ENCODE assay signal across 19 cellular contexts in the genomic region with DNA sequence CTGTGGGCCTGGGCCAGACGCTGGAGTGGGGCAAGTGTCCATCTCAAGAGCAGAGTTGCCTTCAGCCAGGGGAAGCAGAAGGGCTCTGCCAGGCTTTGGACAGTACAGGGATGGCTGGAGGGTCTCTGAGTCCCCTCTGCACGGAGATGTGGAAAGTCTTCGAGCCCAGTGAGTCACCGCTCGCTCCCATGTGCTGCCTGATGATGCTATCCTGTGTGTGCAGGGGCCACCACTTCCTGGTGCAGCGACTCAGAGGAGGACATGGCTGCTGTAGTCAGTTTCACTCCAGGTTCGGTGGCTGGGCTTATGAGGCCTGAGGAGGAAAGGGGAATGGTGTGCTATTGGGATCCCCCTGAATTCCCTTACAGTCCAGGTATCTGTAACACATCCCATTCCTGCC. TPM values are rescaled to one million over a fixed set of nuclear protein-coding genes. Genes with fewer than 3 reads are reported as not detected.
A peak's percentile ranks its signal among the peaks of the same experiment; 100 is the strongest.
DNase-seq lines count a peak whose midpoint lies in the region; ATAC-seq and TF ChIP-seq lines count a peak whose summit lies in the region.
"Had no signal": no experiment of that assay in that cellular context is flagged by ENCODE, and none has a peak within 500 bp of the region (broad histone marks: within the 10 kb centered on the region; RNA-seq: fewer than 3 reads in every experiment).

No MANE protein-coding gene starts in this region.

- H2BK5ac ChIP-seq in IMR-90 (ENCODE audit: low read depth, low read length, poor library complexity, severe bottlenecking), result no peak overlapping the region

- no peak overlapping the region for H3K4me3 Mint-ChIP-seq in activated naive CD8-positive, alpha-beta T cell treated with anti-CD3 and anti-CD28 coated beads, Interleukin-2, amount 10 ng/mL, durations not matched to agents 7 days and 5 days
- H3K4me3 Mint-ChIP-seq in activated naive CD8-positive, alpha-beta T cell treated with anti-CD3 and anti-CD28 coated beads for 36 hours, result no peak overlapping the region
- no peak overlapping the region for H3K4me3 Mint-ChIP-seq in activated naive CD8-positive, alpha-beta T cell treated with anti-CD3 and anti-CD28 coated beads, Interleukin-2, amount 50 U/mL, for 24 hours
- H3K4me3 Mint-ChIP-seq in neural progenitor cell, result no peak overlapping the region
- H3K4me3 Mint-ChIP-seq: T-cell, type B pancreatic cell had no signal

- H2BK20ac ChIP-seq in IMR-90 (ENCODE audit: low read depth, low read length), result no peak overlapping the region

- no peak overlapping the region for H4K91ac ChIP-seq in IMR-90 (ENCODE audit: insufficient read depth, low read depth, low read length)

- no peaks in the 10 kb centered on the region for H3F3A ChIP-seq in neural progenitor cell (ENCODE audit: low read depth)

- 75% methylated on average over 1 of the region's 7 CpGs; no CpG with 5 or more reads in 1 of the 2 experiments for WGBS in IMR-90 (ENCODE audit: extremely low coverage in 2 of 2, insufficient read length in 1 of 2), 2 experiments

- no TSS peak for BruUV-seq in IMR-90 (replicated peaks; lab: Mats Ljungman, UMichigan)

- no peak overlapping the region for H3K4ac ChIP-seq in IMR-90 (ENCODE audit: low read depth, low read length)

- peak; percentile 61 for ATAC-seq in activated naive CD8-positive, alpha-beta T cell treated with anti-CD3 and anti-CD28 coated beads, Interleukin-2, amount 10 ng/mL, durations not matched to agents 7 days and 5 days (ENCODE audit: low read depth)
- ATAC-seq in IMR-90 (ENCODE audit: low read depth), result no peak; the same call in 1 of the 2 replicates
- ATAC-seq in activated naive CD8-positive, alpha-beta T cell treated with anti-CD3 and anti-CD28 coated beads, Interleukin-2, amount 50 U/mL, for 24 hours, result peak; percentile 31
- ATAC-seq: gastroesophageal sphincter, HepG2, sciatic nerve, T-cell had no signal

- H2BK15ac ChIP-seq in IMR-90 (ENCODE audit: low read depth, low read length), result no peak overlapping the region

- H3K27me3 Mint-ChIP-seq in activated naive CD8-positive, alpha-beta T cell treated with anti-CD3 and anti-CD28 coated beads, Interleukin-2, amount 10 ng/mL, durations not matched to agents 7 days and 5 days, result peaks cover 32% of the 10 kb centered on the region
- H3K27me3 Mint-ChIP-seq in activated naive CD8-positive, alpha-beta T cell treated with anti-CD3 and anti-CD28 coated beads for 36 hours, result peaks cover 19% of the 10 kb centered on the region
- H3K27me3 Mint-ChIP-seq in activated naive CD8-positive, alpha-beta T cell treated with anti-CD3 and anti-CD28 coated beads, Interleukin-2, amount 50 U/mL, for 24 hours, result peaks cover 15% of the 10 kb centered on the region
- peaks cover 20% of the 10 kb centered on the region for H3K27me3 Mint-ChIP-seq in neural progenitor cell (ENCODE audit: insufficient read depth, low read depth)

- H4K5ac ChIP-seq in IMR-90 (ENCODE audit: low read depth, low read length), result no peak overlapping the region

- H3K23ac ChIP-seq in IMR-90 (ENCODE audit: low read depth, low read length), result no peak overlapping the region

- no peak overlapping the region for H3K9ac ChIP-seq in IMR-90 (ENCODE audit: low read depth, low read length)
- no peak overlapping the region for H3K9ac ChIP-seq in neural progenitor cell

- H3K27ac Mint-ChIP-seq in activated naive CD8-positive, alpha-beta T cell treated with anti-CD3 and anti-CD28 coated beads, Interleukin-2, amount 10 ng/mL, durations not matched to agents 7 days and 5 days, result no peak overlapping the region
- no peak overlapping the region for H3K27ac Mint-ChIP-seq in activated naive CD8-positive, alpha-beta T cell treated with anti-CD3 and anti-CD28 coated beads for 36 hours
- H3K27ac Mint-ChIP-seq in activated naive CD8-positive, alpha-beta T cell treated with anti-CD3 and anti-CD28 coated beads, Interleukin-2, amount 50 U/mL, for 24 hours, result no peak overlapping the region
- H3K27ac Mint-ChIP-seq in neural progenitor cell, result peak overlapping the region; percentile 37
- H3K27ac Mint-ChIP-seq: T-cell, type B pancreatic cell had no signal

- no peaks in the 10 kb centered on the region for H3K36me3 Mint-ChIP-seq in activated naive CD8-positive, alpha-beta T cell treated with anti-CD3 and anti-CD28 coated beads, Interleukin-2, amount 10 ng/mL, durations not matched to agents 7 days and 5 days
- no peaks in the 10 kb centered on the region for H3K36me3 Mint-ChIP-seq in activated naive CD8-positive, alpha-beta T cell treated with anti-CD3 and anti-CD28 coated beads for 36 hours
- no peaks in the 10 kb centered on the region for H3K36me3 Mint-ChIP-seq in activated naive CD8-positive, alpha-beta T cell treated with anti-CD3 and anti-CD28 coated beads, Interleukin-2, amount 50 U/mL, for 24 hours (ENCODE audit: low read depth)
- H3K36me3 Mint-ChIP-seq in neural progenitor cell, result peaks cover 4% of the 10 kb centered on the region
- H3K36me3 Mint-ChIP-seq: T-cell, type B pancreatic cell had no signal

- TF ChIP-seq RAD21 in IMR-90 (IDR thresholded peaks at IDR 0.05; ENCODE audit: low read length), result no peak

- H2AK9ac ChIP-seq in IMR-90 (replicated peaks; ENCODE audit: low read depth, low read length, poor library complexity), result no peak overlapping the region

- in situ Hi-C loops in IMR-90 (cut with MboI; ENCODE audit: low sequenced_read_pairs), result no loop called here
- in situ Hi-C loops in GM13976 (cut with MboI; ENCODE audit: low sequenced_read_pairs, unreplicated experiment), result no loop called here

- H3K9me3 ChIP-seq in IMR-90 (ENCODE audit: control insufficient read depth, insufficient read depth, low read length), result no peaks in the 10 kb centered on the region
- H3K9me3 ChIP-seq in neural progenitor cell (ENCODE audit: low read depth), result no peaks in the 10 kb centered on the region
- H3K9me3 ChIP-seq: gastroesophageal sphincter had no signal

- no peak overlapping the region for H2BK120ac ChIP-seq in IMR-90 (ENCODE audit: low read depth, low read length)

- H3K18ac ChIP-seq in IMR-90 (ENCODE audit: low read depth, low read length), result no peak overlapping the region

- no peaks in the 10 kb centered on the region for H3K9me3 Mint-ChIP-seq in activated naive CD8-positive, alpha-beta T cell treated with anti-CD3 and anti-CD28 coated beads, Interleukin-2, amount 10 ng/mL, durations not matched to agents 7 days and 5 days
- no peaks in the 10 kb centered on the region for H3K9me3 Mint-ChIP-seq in activated naive CD8-positive, alpha-beta T cell treated with anti-CD3 and anti-CD28 coated beads for 36 hours
- H3K9me3 Mint-ChIP-seq in activated naive CD8-positive, alpha-beta T cell treated with anti-CD3 and anti-CD28 coated beads, Interleukin-2, amount 50 U/mL, for 24 hours, result no peaks in the 10 kb centered on the region
- H3K9me3 Mint-ChIP-seq in neural progenitor cell, result no peaks in the 10 kb centered on the region
- H3K9me3 Mint-ChIP-seq: T-cell, type B pancreatic cell had no signal

- no peak for TF ChIP-seq CTCF in IMR-90 (conservative IDR thresholded peaks at IDR 0.05; ENCODE audit: low read depth, low read length)
- no peak for TF ChIP-seq CTCF in neural progenitor cell (IDR thresholded peaks at IDR 0.05)
- no peak for TF ChIP-seq CTCF in GM13976 (IDR thresholded peaks at IDR 0.05; ENCODE audit: borderline replicate concordance, control extremely low read depth, extremely low read depth, insufficient read depth, missing control alignments)

- no peak overlapping the region for H3K14ac ChIP-seq in IMR-90 (replicated peaks; ENCODE audit: low read depth, low read length)

- H3K27ac ChIP-seq in IMR-90 (ENCODE audit: insufficient read depth, low read length) (no peak overlapping the region), neural progenitor cell (no peak overlapping the region)
- H3K27ac ChIP-seq: gastroesophageal sphincter had no signal

- no peak for TF ChIP-seq POLR2A in IMR-90 (IDR thresholded peaks at IDR 0.05; ENCODE audit: low read depth, low read length)

- peak overlapping the region; percentile 23 for H2AFZ ChIP-seq in IMR-90 (replicated peaks; ENCODE audit: low read length, poor library complexity)
- H2AFZ ChIP-seq in neural progenitor cell (replicated peaks), result no peak overlapping the region

- H3K79me1 ChIP-seq in IMR-90 (ENCODE audit: low read depth in 1 of 2, low read length in 2 of 2), result no peaks in the 10 kb centered on the region

- intact Hi-C loops in IMR-90 (cut with micrococcal nuclease), result no loop called here

- DNase-seq in activated naive CD8-positive, alpha-beta T cell treated with anti-CD3 and anti-CD28 coated beads, Interleukin-2, amount 10 ng/mL, durations not matched to agents 7 days and 5 days, result no peak
- DNase-seq in activated naive CD8-positive, alpha-beta T cell treated with anti-CD3 and anti-CD28 coated beads for 36 hours, result no peak
- DNase-seq in IMR-90 (peak; percentile 22), neural progenitor cell (ENCODE audit: low spot score) (no peak), GM13976 (ENCODE audit: low spot score) (no peak), germinal center (ENCODE audit: low spot score) (no peak), DMS114 treated with DMSO at 0.1 percent for 48 hours (lab: John Stamatoyannopoulos, UW; ENCODE audit: unreplicated experiment) (no peak)
- no peak for DNase-seq in activated naive CD8-positive, alpha-beta T cell treated with anti-CD3 and anti-CD28 coated beads, Interleukin-2, amount 50 U/mL, for 24 hours
- DNase-seq: AML-193; GOT3; NCI-H2227 treated with DMSO at 0.1 percent for 48 hours; stimulated activated CD4-positive, alpha-beta T cell treated with anti-CD3 and anti-CD28 coated beads, Interleukin-2, amount 100 ng/mL, for 48 hours; stimulated activated CD8-positive, alpha-beta memory T cell treated with anti-CD3 and anti-CD28 coated beads, Interleukin-4, amount 100 ng/mL, for 48 hours; T-cell had no signal

- H3K27me3 ChIP-seq in IMR-90 (ENCODE audit: control insufficient read depth, insufficient read depth, low read length), result peaks cover 24% of the 10 kb centered on the region
- peaks cover 75% of the 10 kb centered on the region for H3K27me3 ChIP-seq in neural progenitor cell

- H3K9me1 ChIP-seq in IMR-90 (ENCODE audit: insufficient read depth, low read length), result no peaks in the 10 kb centered on the region

- no peak overlapping the region for H4K8ac ChIP-seq in IMR-90 (ENCODE audit: low read depth in 2 of 2, low read length in 2 of 2)

- H3K79me2 ChIP-seq in neural progenitor cell (ENCODE audit: low read depth), result no peaks in the 10 kb centered on the region

- H3K4me1 ChIP-seq in IMR-90 (ENCODE audit: control insufficient read depth, insufficient read depth, low read length), result no peaks in the 10 kb centered on the region
- H3K4me1 ChIP-seq in neural progenitor cell, result peaks cover 19% of the 10 kb centered on the region

- H4K20me1 ChIP-seq in IMR-90 (ENCODE audit: insufficient read depth, low read length) (no peaks in the 10 kb centered on the region), neural progenitor cell (ENCODE audit: low read depth) (peaks cover 23% of the 10 kb centered on the region)

- H3K36me3 ChIP-seq in IMR-90 (ENCODE audit: control insufficient read depth, insufficient read depth, low read length) (no peaks in the 10 kb centered on the region), neural progenitor cell (no peaks in the 10 kb centered on the region)
- H3K36me3 ChIP-seq: gastroesophageal sphincter had no signal

- dilution Hi-C loops in IMR-90 (cut with HindIII; ENCODE audit: low sequenced_read_pairs, unreplicated experiment), result no loop called here

- no peak overlapping the region for H2AK5ac ChIP-seq in IMR-90 (ENCODE audit: low read depth, low read length)

- no peak overlapping the region for H3K56ac ChIP-seq in IMR-90 (ENCODE audit: extremely low read depth, insufficient read depth, low read length)

- no peak overlapping the region for H3K4me3 ChIP-seq in IMR-90 (ENCODE audit: insufficient read depth, low read depth, low read length)
- no peak overlapping the region for H3K4me3 ChIP-seq in neural progenitor cell
- H3K4me3 ChIP-seq: gastroesophageal sphincter had no signal

- POLR2A ChIA-PET in activated naive CD8-positive, alpha-beta T cell treated with anti-CD3 and anti-CD28 coated beads, Interleukin-2, amount 10 ng/mL, durations not matched to agents 7 days and 5 days (lab: Charles Lee), result no interaction called here
- POLR2A ChIA-PET in IMR-90 (lab: Charles Lee; ENCODE audit: unreplicated experiment), result no interaction called here

- H3K4me2 ChIP-seq in IMR-90 (ENCODE audit: low read depth, low read length) (no peak overlapping the region), neural progenitor cell (no peak overlapping the region)

- no peaks in the 10 kb centered on the region for H3K4me1 Mint-ChIP-seq in activated naive CD8-positive, alpha-beta T cell treated with anti-CD3 and anti-CD28 coated beads, Interleukin-2, amount 10 ng/mL, durations not matched to agents 7 days and 5 days
- H3K4me1 Mint-ChIP-seq in activated naive CD8-positive, alpha-beta T cell treated with anti-CD3 and anti-CD28 coated beads for 36 hours, result no peaks in the 10 kb centered on the region
- H3K4me1 Mint-ChIP-seq in activated naive CD8-positive, alpha-beta T cell treated with anti-CD3 and anti-CD28 coated beads, Interleukin-2, amount 50 U/mL, for 24 hours, result no peaks in the 10 kb centered on the region
- peaks cover 58% of the 10 kb centered on the region for H3K4me1 Mint-ChIP-seq in neural progenitor cell
- H3K4me1 Mint-ChIP-seq: T-cell had no signal

- CTCF ChIA-PET in IMR-90 (lab: Yijun Ruan, JAX), result no interaction called here

RNA-seq across cellular contexts. Expression of a gene that starts 6.0 kb away (rescaled TPM):
- not detected for total RNA-seq in activated naive CD8-positive, alpha-beta T cell treated with anti-CD3 and anti-CD28 coated beads, Interleukin-2, amount 10 ng/mL, durations not matched to agents 7 days and 5 days
- not detected for total RNA-seq in activated naive CD8-positive, alpha-beta T cell treated with anti-CD3 and anti-CD28 coated beads for 36 hours
- total RNA-seq in IMR-90 (2012; rRNA removed) (not detected in 2 replicates), neural progenitor cell (ENCODE audit: low replicate concordance) (0.39 and 0.56 TPM in 2 replicates)
- polyA plus RNA-seq in IMR-90 (2012; rRNA removed), result not detected in 2 replicates
- polyA plus RNA-seq in IMR-90 (2012; cell fraction: cytosol; rRNA removed), result not detected in 2 replicates
- polyA plus RNA-seq in IMR-90 (2012; cell fraction: nucleus; rRNA removed; ENCODE audit: low replicate concordance), result not detected in 2 replicates
- total RNA-seq: HepG2, OCI-LY7, T-cell had no signal
- polyA plus RNA-seq: HepG2 had no signal
